Comparison of ENCODE assay signal across 1 cellular context in genomic region chr3:52770581-52771333, GRCh38.
A peak's percentile ranks its signal among the peaks of the same experiment; 100 is the strongest.
TF ChIP-seq lines count a peak whose summit lies in the region.

Gene NEK4, minus strand, starts transcription at chr3:52770940. Its CDS starts 194 bp downstream, at chr3:52770746.

TF ChIP-seq in K562, 482 proteins besides CTCF, POLR2A, EP300 and RAD21 (continued from another document and continues in another):
- TF ChIP-seq E4F1 (CRISPR knock-in tag; IDR thresholded peaks at IDR 0.05; ENCODE audit: borderline replicate concordance) = no peak
- TF ChIP-seq SOX6 (IDR thresholded peaks at IDR 0.05) = peak; percentile 48; the same call in 1 of the 2 replicates
- peak; percentile 95 for TF ChIP-seq NRF1 (conservative IDR thresholded peaks at IDR 0.05 in 1 of 2, IDR thresholded peaks at IDR 0.05 in 1 of 2)
- no peak for TF ChIP-seq SMAD3 (CRISPR knock-in tag; conservative IDR thresholded peaks at IDR 0.05)
- TF ChIP-seq YY1 (IDR thresholded peaks at IDR 0.05; ENCODE audit: borderline replicate concordance in 1 of 3, control insufficient read depth in 1 of 3, extremely low read depth in 1 of 3, insufficient read depth in 3 of 3, insufficient read length in 1 of 3, insufficient replicate concordance in 2 of 3, low read depth in 1 of 3, low read length in 2 of 3) = peak; percentile 38 to 86 (median 76)
- TF ChIP-seq ATF7 (IDR thresholded peaks at IDR 0.05) = peak; percentile 59
- no peak for TF ChIP-seq PCBP1 (IDR thresholded peaks at IDR 0.05; ENCODE audit: low read depth, low read length, poor library complexity, severe bottlenecking)
- TF ChIP-seq CBX3 (IDR thresholded peaks at IDR 0.05; ENCODE audit: borderline replicate concordance in 1 of 2, low read length in 2 of 2) = no peak
- TF ChIP-seq RBFOX2 (IDR thresholded peaks at IDR 0.05; ENCODE audit: low read depth, low read length) = peak; percentile 93
- 0 out of 2 replicates have a peak, but pooled peaks have one; percentile 44 for TF ChIP-seq FOXJ2 (tag; IDR thresholded peaks at IDR 0.05)
- TF ChIP-seq SPI1 (IDR thresholded peaks at IDR 0.05; ENCODE audit: borderline replicate concordance, low read depth, low read length) = peak; percentile 53; the same call in 1 of the 2 replicates
- TF ChIP-seq DPF2 (IDR thresholded peaks at IDR 0.05) = peak; percentile 21; the same call in 1 of the 2 replicates
- TF ChIP-seq THRAP3 (IDR thresholded peaks at IDR 0.05; ENCODE audit: borderline replicate concordance) = no peak
- 0 out of 2 replicates have a peak, but pooled peaks have one; percentile 20 for TF ChIP-seq ARID1B (IDR thresholded peaks at IDR 0.05)
- TF ChIP-seq, protein P1, sequence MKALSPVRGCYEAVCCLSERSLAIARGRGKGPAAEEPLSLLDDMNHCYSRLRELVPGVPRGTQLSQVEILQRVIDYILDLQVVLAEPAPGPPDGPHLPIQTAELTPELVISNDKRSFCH (CRISPR knock-in tag; IDR thresholded peaks at IDR 0.05) = no peak
- TF ChIP-seq, protein P1 (tag; IDR thresholded peaks at IDR 0.05) = no peak
- no peak for TF ChIP-seq ZFP91 (CRISPR knock-in tag; IDR thresholded peaks at IDR 0.05)
- no peak for TF ChIP-seq CBX8 (IDR thresholded peaks at IDR 0.05; ENCODE audit: borderline replicate concordance, extremely low read depth, low read depth, low read length, poor library complexity, severe bottlenecking)
- no peak for TF ChIP-seq ZNF232 (CRISPR knock-in tag; IDR thresholded peaks at IDR 0.05)
- no peak for TF ChIP-seq TEAD1 (CRISPR knock-in tag; IDR thresholded peaks at IDR 0.05)
- peak; percentile 91 for TF ChIP-seq SUPT5H (IDR thresholded peaks at IDR 0.05)
- peak; percentile 48 for TF ChIP-seq MEIS2 (IDR thresholded peaks at IDR 0.05; ENCODE audit: partially characterized antibody)
- no peak for TF ChIP-seq POLR3G (IDR thresholded peaks at IDR 0.05; ENCODE audit: extremely low read depth, insufficient read length, insufficient replicate concordance)
- no peak for TF ChIP-seq ZNF184 (CRISPR knock-in tag; IDR thresholded peaks at IDR 0.05)
- TF ChIP-seq SAP30 (IDR thresholded peaks at IDR 0.05; ENCODE audit: borderline replicate concordance, insufficient read depth, low read depth, low read length, poor library complexity, severe bottlenecking) = peak; percentile 71
- TF ChIP-seq, protein P2, sequence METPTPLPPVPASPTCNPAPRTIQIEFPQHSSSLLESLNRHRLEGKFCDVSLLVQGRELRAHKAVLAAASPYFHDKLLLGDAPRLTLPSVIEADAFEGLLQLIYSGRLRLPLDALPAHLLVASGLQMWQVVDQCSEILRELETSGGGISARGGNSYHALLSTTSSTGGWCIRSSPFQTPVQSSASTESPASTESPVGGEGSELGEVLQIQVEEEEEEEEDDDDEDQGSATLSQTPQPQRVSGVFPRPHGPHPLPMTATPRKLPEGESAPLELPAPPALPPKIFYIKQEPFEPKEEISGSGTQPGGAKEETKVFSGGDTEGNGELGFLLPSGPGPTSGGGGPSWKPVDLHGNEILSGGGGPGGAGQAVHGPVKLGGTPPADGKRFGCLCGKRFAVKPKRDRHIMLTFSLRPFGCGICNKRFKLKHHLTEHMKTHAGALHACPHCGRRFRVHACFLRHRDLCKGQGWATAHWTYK (CRISPR knock-in tag; IDR thresholded peaks at IDR 0.05) = no peak
- no peak for TF ChIP-seq DDX20 (tag; IDR thresholded peaks at IDR 0.05; ENCODE audit: low read depth)
- no peak for TF ChIP-seq ZNF217 (CRISPR knock-in tag; IDR thresholded peaks at IDR 0.05)
- TF ChIP-seq TBP (optimal IDR thresholded peaks at IDR 0.05; ENCODE audit: low read depth, low read length) = peak; percentile 90
- TF ChIP-seq, protein P3, sequence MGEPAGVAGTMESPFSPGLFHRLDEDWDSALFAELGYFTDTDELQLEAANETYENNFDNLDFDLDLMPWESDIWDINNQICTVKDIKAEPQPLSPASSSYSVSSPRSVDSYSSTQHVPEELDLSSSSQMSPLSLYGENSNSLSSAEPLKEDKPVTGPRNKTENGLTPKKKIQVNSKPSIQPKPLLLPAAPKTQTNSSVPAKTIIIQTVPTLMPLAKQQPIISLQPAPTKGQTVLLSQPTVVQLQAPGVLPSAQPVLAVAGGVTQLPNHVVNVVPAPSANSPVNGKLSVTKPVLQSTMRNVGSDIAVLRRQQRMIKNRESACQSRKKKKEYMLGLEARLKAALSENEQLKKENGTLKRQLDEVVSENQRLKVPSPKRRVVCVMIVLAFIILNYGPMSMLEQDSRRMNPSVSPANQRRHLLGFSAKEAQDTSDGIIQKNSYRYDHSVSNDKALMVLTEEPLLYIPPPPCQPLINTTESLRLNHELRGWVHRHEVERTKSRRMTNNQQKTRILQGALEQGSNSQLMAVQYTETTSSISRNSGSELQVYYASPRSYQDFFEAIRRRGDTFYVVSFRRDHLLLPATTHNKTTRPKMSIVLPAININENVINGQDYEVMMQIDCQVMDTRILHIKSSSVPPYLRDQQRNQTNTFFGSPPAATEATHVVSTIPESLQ (CRISPR knock-in tag; IDR thresholded peaks at IDR 0.05) = peak; percentile 87; the same call in 1 of the 2 replicates
- TF ChIP-seq ZNF12 (CRISPR knock-in tag; IDR thresholded peaks at IDR 0.05) = 0 out of 2 replicates have a peak, but pooled peaks have one; percentile 55
- TF ChIP-seq PRDM10 (IDR thresholded peaks at IDR 0.05; ENCODE audit: partially characterized antibody) = no peak
- TF ChIP-seq THAP12 (CRISPR knock-in tag; IDR thresholded peaks at IDR 0.05) = peak; percentile 78
- no peak for TF ChIP-seq DIDO1 (tag; IDR thresholded peaks at IDR 0.05; ENCODE audit: low read depth)
- peak; percentile 79 for TF ChIP-seq CREB1 (IDR thresholded peaks at IDR 0.05)
- peak; percentile 91 for TF ChIP-seq CREB1 (CRISPR knock-in tag; IDR thresholded peaks at IDR 0.05)
- TF ChIP-seq SIN3A (IDR thresholded peaks at IDR 0.05; ENCODE audit: borderline replicate concordance in 2 of 2, control insufficient read depth in 1 of 2, low read depth in 2 of 2, low read length in 2 of 2) = peak; percentile 22 to 64; a peak in 1 of 4 replicates
- TF ChIP-seq ZNF589 (CRISPR knock-in tag; IDR thresholded peaks at IDR 0.05; ENCODE audit: low read depth) = no peak
- no peak for TF ChIP-seq POLR3A (IDR thresholded peaks at IDR 0.05; ENCODE audit: borderline replicate concordance, extremely low read depth, insufficient read depth, insufficient read length)
- TF ChIP-seq PML (IDR thresholded peaks at IDR 0.05; ENCODE audit: low read length) = peak; percentile 64; the same call in 1 of the 2 replicates
- peak; percentile 84 for TF ChIP-seq POLR2H (tag; IDR thresholded peaks at IDR 0.05; ENCODE audit: low read depth)
- no peak for TF ChIP-seq MEF2A (IDR thresholded peaks at IDR 0.05; ENCODE audit: control insufficient read depth, low read depth, low read length)
- TF ChIP-seq FIP1L1 (IDR thresholded peaks at IDR 0.05; ENCODE audit: low read depth, low read length, poor library complexity, severe bottlenecking) = no peak
- TF ChIP-seq, protein P4, sequence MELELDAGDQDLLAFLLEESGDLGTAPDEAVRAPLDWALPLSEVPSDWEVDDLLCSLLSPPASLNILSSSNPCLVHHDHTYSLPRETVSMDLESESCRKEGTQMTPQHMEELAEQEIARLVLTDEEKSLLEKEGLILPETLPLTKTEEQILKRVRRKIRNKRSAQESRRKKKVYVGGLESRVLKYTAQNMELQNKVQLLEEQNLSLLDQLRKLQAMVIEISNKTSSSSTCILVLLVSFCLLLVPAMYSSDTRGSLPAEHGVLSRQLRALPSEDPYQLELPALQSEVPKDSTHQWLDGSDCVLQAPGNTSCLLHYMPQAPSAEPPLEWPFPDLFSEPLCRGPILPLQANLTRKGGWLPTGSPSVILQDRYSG (tag; conservative IDR thresholded peaks at IDR 0.05; ENCODE audit: low read depth) = no peak
- no peak for TF ChIP-seq HNRNPUL1 (IDR thresholded peaks at IDR 0.05; ENCODE audit: low read length)
- no peak for TF ChIP-seq ZBTB1 (CRISPR knock-in tag; IDR thresholded peaks at IDR 0.05; ENCODE audit: borderline replicate concordance, low read depth)
- peak; percentile 96 for TF ChIP-seq CREM (IDR thresholded peaks at IDR 0.05; ENCODE audit: low read depth)
- TF ChIP-seq TAF9B (IDR thresholded peaks at IDR 0.05; ENCODE audit: partially characterized antibody) = peak; percentile 89
- TF ChIP-seq, protein P5, sequence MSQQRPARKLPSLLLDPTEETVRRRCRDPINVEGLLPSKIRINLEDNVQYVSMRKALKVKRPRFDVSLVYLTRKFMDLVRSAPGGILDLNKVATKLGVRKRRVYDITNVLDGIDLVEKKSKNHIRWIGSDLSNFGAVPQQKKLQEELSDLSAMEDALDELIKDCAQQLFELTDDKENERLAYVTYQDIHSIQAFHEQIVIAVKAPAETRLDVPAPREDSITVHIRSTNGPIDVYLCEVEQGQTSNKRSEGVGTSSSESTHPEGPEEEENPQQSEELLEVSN (IDR thresholded peaks at IDR 0.05; ENCODE audit: borderline replicate concordance in 1 of 2, extremely low read depth in 1 of 2, insufficient read depth in 1 of 2, insufficient read length in 1 of 2, low read depth in 1 of 2, low read length in 1 of 2, poor library complexity in 1 of 2, severe bottlenecking in 1 of 2) = peak; percentile 7 to 22
- peak; percentile 41; the same call in 1 of the 2 replicates for TF ChIP-seq MYC (IDR thresholded peaks at IDR 0.05; ENCODE audit: low read depth, low read length)
- no peak for TF ChIP-seq MYC (CRISPR knock-in tag; IDR thresholded peaks at IDR 0.05; ENCODE audit: borderline replicate concordance, low read depth)
- TF ChIP-seq ZBTB7A (IDR thresholded peaks at IDR 0.05; ENCODE audit: borderline replicate concordance, control insufficient read depth, low read depth, low read length) = peak; percentile 13; the same call in 1 of the 2 replicates
- 0 out of 2 replicates have a peak, but pooled peaks have one; percentile 23 for TF ChIP-seq TGIF2 (CRISPR knock-in tag; IDR thresholded peaks at IDR 0.05)
